ENCODE assay signal across 27 cellular contexts in the genomic region with DNA sequence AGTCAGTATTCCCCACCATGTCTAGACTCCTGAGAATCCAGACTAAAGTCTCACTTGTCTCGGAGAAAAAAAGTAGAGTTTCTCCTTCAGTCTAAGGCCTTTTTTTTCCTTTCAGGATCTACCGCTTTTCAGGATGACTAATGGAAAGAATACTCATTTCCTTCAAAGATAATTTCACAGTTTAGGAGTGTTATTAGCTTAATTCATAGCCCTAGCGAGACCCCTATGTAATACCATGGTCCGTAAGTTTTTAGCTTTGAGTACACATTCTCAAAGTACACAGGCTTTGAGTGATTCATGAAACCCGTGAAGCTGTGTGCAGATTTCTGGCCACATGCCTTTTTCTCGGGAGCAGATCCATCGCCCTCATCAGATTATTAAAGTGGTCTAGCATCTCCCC.
DNase-seq lines count a peak whose midpoint lies in the region; ATAC-seq, FAIRE-seq and TF ChIP-seq lines count a peak whose summit lies in the region.
"Had no signal": no experiment of that assay in that cellular context is flagged by ENCODE, and none has a peak within 500 bp of the region (broad histone marks: within the 10 kb centered on the region; RNA-seq: fewer than 3 reads in every experiment).

No MANE protein-coding gene starts in this region.

- H3K27ac ChIP-seq in thoracic aorta: no peak overlapping the region
- H3K27ac ChIP-seq in CD8-positive, alpha-beta T cell (ENCODE audit: low read depth, low read length): no peak overlapping the region
- H3K27ac ChIP-seq: PC-9, SJSA1 had no signal

- H3K36me3 ChIP-seq in bronchial epithelial cell (ENCODE audit: control insufficient read depth, insufficient read depth, low read length) (no peaks in the 10 kb centered on the region), thoracic aorta (no peaks in the 10 kb centered on the region)
- H3K36me3 ChIP-seq in CD8-positive, alpha-beta T cell (ENCODE audit: insufficient read depth, low read length): no peaks in the 10 kb centered on the region
- H3K36me3 ChIP-seq: SJSA1 had no signal

- no peaks in the 10 kb centered on the region for H3K9me3 ChIP-seq in thoracic aorta
- H3K9me3 ChIP-seq in CD8-positive, alpha-beta T cell (ENCODE audit: low read length): no peaks in the 10 kb centered on the region
- H3K9me3 ChIP-seq: SJSA1 had no signal

- H3K4me1 Mint-ChIP-seq in mesothelial cell of epicardium: peaks cover 47% of the 10 kb centered on the region
- H3K4me1 Mint-ChIP-seq in CD8-positive, alpha-beta T cell (ENCODE audit: low read depth): peaks cover 3% of the 10 kb centered on the region

- H3K4me3 ChIP-seq in bronchial epithelial cell (ENCODE audit: low read depth, low read length) (no peak overlapping the region), thoracic aorta (no peak overlapping the region)
- H3K4me3 ChIP-seq in CD8-positive, alpha-beta T cell (ENCODE audit: low read depth, low read length): no peak overlapping the region
- H3K4me3 ChIP-seq: GM12878, PC-9, SJSA1 had no signal

- H3K27me3 ChIP-seq in bronchial epithelial cell (ENCODE audit: control insufficient read depth, insufficient read depth, low read length): no peaks in the 10 kb centered on the region
- H3K27me3 ChIP-seq in thoracic aorta (replicated peaks; ENCODE audit: insufficient read depth): no peaks in the 10 kb centered on the region
- H3K27me3 ChIP-seq in CD8-positive, alpha-beta T cell (ENCODE audit: insufficient read depth, low read length): no peaks in the 10 kb centered on the region
- H3K27me3 ChIP-seq: SJSA1 had no signal

- H3K4me1 ChIP-seq in thoracic aorta (ENCODE audit: control insufficient read depth in 1 of 2, low read depth in 2 of 2): peaks cover 0 to 40% of the 10 kb centered on the region in 2 donors
- H3K4me1 ChIP-seq in CD8-positive, alpha-beta T cell (ENCODE audit: insufficient read depth, low read length): no peaks in the 10 kb centered on the region

- ATAC-seq in thoracic aorta (ENCODE audit: insufficient number of reproducible peaks, low FRiP score, low read depth): peak; percentile 59
- no peak for ATAC-seq in CD8-positive, alpha-beta T cell
- no peak for ATAC-seq in GM21447 (IDR thresholded peaks at IDR 0.05; ENCODE audit: unreplicated experiment)
- no peak for ATAC-seq in HG03175 (IDR thresholded peaks at IDR 0.05; ENCODE audit: unreplicated experiment)
- ATAC-seq: GM12878, HCT116, HepG2 had no signal

- H3K27ac Mint-ChIP-seq in mesothelial cell of epicardium: peak overlapping the region; percentile 79
- H3K27ac Mint-ChIP-seq in CD8-positive, alpha-beta T cell: no peak overlapping the region

- H3K4me3 Mint-ChIP-seq in mesothelial cell of epicardium: no peak overlapping the region
- H3K4me3 Mint-ChIP-seq in CD8-positive, alpha-beta T cell: no peak overlapping the region

- no peaks in the 10 kb centered on the region for H3K9me3 Mint-ChIP-seq in mesothelial cell of epicardium
- no peaks in the 10 kb centered on the region for H3K9me3 Mint-ChIP-seq in CD8-positive, alpha-beta T cell

- CTCF ChIA-PET in CD8-positive, alpha-beta T cell (lab: Charles Lee): no interaction called here

- H3K36me3 Mint-ChIP-seq in mesothelial cell of epicardium: peaks cover 14% of the 10 kb centered on the region
- H3K36me3 Mint-ChIP-seq in CD8-positive, alpha-beta T cell: no peaks in the 10 kb centered on the region

- DNase-seq in NCI-H82 (lab: John Stamatoyannopoulos, UW) (peak; percentile 23), NCI-H82 treated with DMSO at 0.1 percent for 48 hours (lab: John Stamatoyannopoulos, UW; ENCODE audit: unreplicated experiment) (no peak), bronchial epithelial cell (ENCODE audit: low read depth) (peak; percentile 47), mesothelial cell of epicardium (ENCODE audit: low spot score in 2 of 2, unreplicated experiment in 2 of 2) (no peak), thoracic aorta (ENCODE audit: low spot score) (no peak)
- DNase-seq in CD8-positive, alpha-beta T cell: no peak
- DNase-seq: 8988T; ACHN; EL; GDM1; Kasumi-1; NCI-H1092 treated with DMSO at 0.1 percent for 48 hours; NCI-H1436 treated with DMSO at 0.1 percent for 48 hours; NCI-H187 treated with DMSO at 0.1 percent for 48 hours; NCI-H345; NCI-H748 treated with DMSO at 0.1 percent for 48 hours; NK-92 treated with Interleukin-12 subunit alpha and Interleukin-12 subunit beta, amount 100 ng/mL, for 24 hours; PC-9; Right ventricle myocardium superior; RPMI8226 had no signal

- FAIRE-seq in bronchial epithelial cell (lab: Jason Lieb, UNC): no peak
- FAIRE-seq: D721Med, GM12878, HepG2 had no signal

- POLR2A ChIA-PET in CD8-positive, alpha-beta T cell (lab: Charles Lee): no interaction called here

- TF ChIP-seq CTCF in bronchial epithelial cell (IDR thresholded peaks at IDR 0.05; ENCODE audit: insufficient read depth, low read length, severe bottlenecking) (no peak), mesothelial cell of epicardium (IDR thresholded peaks at IDR 0.05; ENCODE audit: unreplicated experiment) (no peak), thoracic aorta (IDR thresholded peaks at IDR 0.05) (no peak)
- TF ChIP-seq CTCF in CD8-positive, alpha-beta T cell (IDR thresholded peaks at IDR 0.05): no peak

- intact Hi-C loops in CD8-positive, alpha-beta T cell (cut with DNase I, micrococcal nuclease): no loop called here

- H3K27me3 Mint-ChIP-seq in mesothelial cell of epicardium (ENCODE audit: low read depth): no peaks in the 10 kb centered on the region
- no peaks in the 10 kb centered on the region for H3K27me3 Mint-ChIP-seq in CD8-positive, alpha-beta T cell (ENCODE audit: low read depth)

Comparison
In these comparisons a context has a peak if more than half of its experiments do, and no peak if none do; other contexts are left out.
1. DNase-seq: peak in NCI-H82 (single experiment) and bronchial epithelial cell (single experiment); none in NCI-H82 treated with DMSO at 0.1 percent for 48 hours (single experiment), mesothelial cell of epicardium (0 of 2), thoracic aorta (single experiment) and CD8-positive, alpha-beta T cell (0 of 7).